20 cellular contexts compared by ENCODE assay signal in the genomic region with DNA sequence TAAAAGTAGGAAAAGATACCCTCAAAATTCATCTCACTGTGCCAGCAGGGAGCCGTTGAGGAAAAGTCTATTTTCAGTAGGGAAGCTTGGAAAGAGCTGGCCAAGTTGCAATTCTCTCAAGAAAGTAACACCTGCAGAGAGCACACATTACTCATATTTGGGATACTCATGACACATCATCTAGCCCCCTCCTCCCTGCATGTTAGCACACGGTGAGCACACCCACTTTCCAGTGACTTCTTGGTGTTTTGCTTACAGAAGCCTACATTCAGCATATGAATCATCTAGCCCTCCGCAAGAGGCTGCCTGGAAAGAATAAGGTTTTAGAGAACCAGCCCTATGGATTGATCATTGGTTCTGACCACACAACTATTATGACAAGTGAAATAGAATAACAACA.
A peak's percentile ranks its signal among the peaks of the same experiment; 100 is the strongest.
DNase-seq lines count a peak whose midpoint lies in the region; ATAC-seq and TF ChIP-seq lines count a peak whose summit lies in the region.
"Had no signal": no experiment of that assay in that cellular context is flagged by ENCODE, and none has a peak within 500 bp of the region (broad histone marks: within the 10 kb centered on the region; RNA-seq: fewer than 3 reads in every experiment).

No MANE protein-coding gene starts in this region.

- H3K9me3 ChIP-seq in PC-3 (ENCODE audit: low read length), result no peaks in the 10 kb centered on the region
- H3K9me3 ChIP-seq: HAP-1, lower lobe of right lung, ovary, Peyer's patch, uterus had no signal

- no peaks in the 10 kb centered on the region for H3K9me2 ChIP-seq in PC-3 (replicated peaks; ENCODE audit: low read length)

- ATAC-seq in PC-3 (peak; percentile 57), HG02973 (IDR thresholded peaks at IDR 0.05; ENCODE audit: unreplicated experiment) (no peak)
- ATAC-seq: lower lobe of right lung, sciatic nerve had no signal

- 0 out of 2 replicates have a peak overlapping the region, but pooled peaks have one; percentile 6 for H3K4me2 ChIP-seq in PC-3 (ENCODE audit: low read length)
- H3K4me2 ChIP-seq: KMS-11 had no signal

- no peaks in the 10 kb centered on the region for H3K36me3 Mint-ChIP-seq in osteocyte (ENCODE audit: unreplicated experiment)
- H3K36me3 Mint-ChIP-seq: activated naive CD4-positive, alpha-beta T cell treated with anti-CD3 and anti-CD28 coated beads, Interleukin-2, amount 50 U/mL, for 24 hours had no signal

- intact Hi-C loops in PC-3 (cut with micrococcal nuclease), result no loop called here

- TF ChIP-seq CTCF in PC-3 (conservative IDR thresholded peaks at IDR 0.05; ENCODE audit: low read depth, low read length) (no peak), osteocyte (IDR thresholded peaks at IDR 0.05) (no peak)

- no peaks in the 10 kb centered on the region for H3K4me1 Mint-ChIP-seq in osteocyte (ENCODE audit: unreplicated experiment)
- H3K4me1 Mint-ChIP-seq: activated naive CD4-positive, alpha-beta T cell treated with anti-CD3 and anti-CD28 coated beads, Interleukin-2, amount 50 U/mL, for 24 hours had no signal

- peaks cover 32% of the 10 kb centered on the region for H3K27me3 Mint-ChIP-seq in osteocyte (ENCODE audit: unreplicated experiment)

- no peaks in the 10 kb centered on the region for H3K9me3 Mint-ChIP-seq in osteocyte (ENCODE audit: unreplicated experiment)
- H3K9me3 Mint-ChIP-seq: activated CD4-positive, alpha-beta T cell treated with anti-CD3 and anti-CD28 coated beads, Interleukin-2, amount 10 ng/mL, durations not matched to agents 7 days and 5 days; activated naive CD4-positive, alpha-beta T cell treated with anti-CD3 and anti-CD28 coated beads, Interleukin-2, amount 50 U/mL, for 24 hours had no signal

- no peak overlapping the region for H3K4me3 ChIP-seq in PC-3 (ENCODE audit: low read length)
- H3K4me3 ChIP-seq: dorsolateral prefrontal cortex, HAP-1, lower lobe of right lung, ovary, Peyer's patch, uterus had no signal

- H2AFZ ChIP-seq in PC-3 (ENCODE audit: low read length), result no peak overlapping the region

- no peak overlapping the region for H3K9ac ChIP-seq in PC-3 (ENCODE audit: low read length)
- H3K9ac ChIP-seq: KMS-11 had no signal

- H3K27ac ChIP-seq in PC-3 (ENCODE audit: low read length), result 0 out of 2 replicates have a peak overlapping the region, but pooled peaks have one; percentile 12
- peak overlapping the region; percentile 46 for H3K27ac ChIP-seq in caudate nucleus (ENCODE audit: low read depth, low read length)
- H3K27ac ChIP-seq: KMS-11, lower lobe of right lung, ovary, Peyer's patch, uterus had no signal

- peak; percentile 81 for DNase-seq in Daoy (ENCODE audit: low read depth)
- peak; percentile 84 for DNase-seq in PC-3
- peak in 20 of 61 donors; percentile 2 to 77 (median 26) for DNase-seq in caudate nucleus (lab: John Stamatoyannopoulos, UW)
- peak; percentile 18 for DNase-seq in occipital lobe (lab: John Stamatoyannopoulos, UW)
- no peak for DNase-seq in NCI-H2171 treated with DMSO at 0.1 percent for 48 hours (lab: John Stamatoyannopoulos, UW)
- no peak for DNase-seq in osteocyte (ENCODE audit: extremely low spot score, unreplicated experiment)
- DNase-seq: activated CD4-positive, alpha-beta T cell treated with anti-CD3 and anti-CD28 coated beads, Interleukin-2, amount 10 ng/mL, durations not matched to agents 7 days and 5 days; erythroblast; GDM1; lower lobe of right lung; ovary; Peyer's patch; stimulated activated CD4-positive, alpha-beta T cell treated with anti-CD3 and anti-CD28 coated beads, Interleukin-2, amount 100 ng/mL, for 24 hours; uterus had no signal

- no peak overlapping the region for H3K4me3 Mint-ChIP-seq in osteocyte (ENCODE audit: unreplicated experiment)
- H3K4me3 Mint-ChIP-seq: activated CD4-positive, alpha-beta T cell treated with anti-CD3 and anti-CD28 coated beads, Interleukin-2, amount 10 ng/mL, durations not matched to agents 7 days and 5 days; activated naive CD4-positive, alpha-beta T cell treated with anti-CD3 and anti-CD28 coated beads, Interleukin-2, amount 50 U/mL, for 24 hours had no signal

- no peaks in the 10 kb centered on the region for H4K20me1 ChIP-seq in PC-3 (ENCODE audit: low read length)

- H3F3A ChIP-seq in PC-3 (ENCODE audit: low read length, unreplicated experiment), result no peaks in the 10 kb centered on the region

- H3K4me1 ChIP-seq in PC-3 (ENCODE audit: insufficient read depth, low read length), result peaks cover 6% of the 10 kb centered on the region; the same call in 1 of the 2 replicates
- H3K4me1 ChIP-seq: HAP-1, lower lobe of right lung, Peyer's patch, uterus had no signal

- H3K79me2 ChIP-seq in PC-3 (ENCODE audit: low read length), result no peaks in the 10 kb centered on the region

- POLR2A ChIA-PET in PC-3 (lab: Charles Lee; ENCODE audit: unreplicated experiment), result no interaction called here

- no peaks in the 10 kb centered on the region for H3K36me3 ChIP-seq in PC-3 (ENCODE audit: low read depth, low read length)
- H3K36me3 ChIP-seq: HAP-1, lower lobe of right lung, ovary, Peyer's patch, uterus had no signal

- BruUV-seq in PC-3 (replicated peaks; lab: Mats Ljungman, UMichigan), result no TSS peak

- H3K27ac Mint-ChIP-seq in osteocyte (ENCODE audit: unreplicated experiment), result no peak overlapping the region
- H3K27ac Mint-ChIP-seq: activated CD4-positive, alpha-beta T cell treated with anti-CD3 and anti-CD28 coated beads, Interleukin-2, amount 10 ng/mL, durations not matched to agents 7 days and 5 days; activated naive CD4-positive, alpha-beta T cell treated with anti-CD3 and anti-CD28 coated beads, Interleukin-2, amount 50 U/mL, for 24 hours had no signal

- CTCF ChIA-PET in PC-3 (lab: Charles Lee), result no interaction called here

- H3K27me3 ChIP-seq in PC-3 (ENCODE audit: low read length), result no peaks in the 10 kb centered on the region
- H3K27me3 ChIP-seq: dorsolateral prefrontal cortex, ovary, Peyer's patch, uterus had no signal

Comparison
In these comparisons a context has a peak if more than half of its experiments do, and no peak if none do; other contexts are left out.
1. DNase-seq: peak in Daoy (single experiment), PC-3 (single experiment) and occipital lobe (single experiment); none in NCI-H2171 treated with DMSO at 0.1 percent for 48 hours (single experiment) and osteocyte (single experiment).